In the genomic region with DNA sequence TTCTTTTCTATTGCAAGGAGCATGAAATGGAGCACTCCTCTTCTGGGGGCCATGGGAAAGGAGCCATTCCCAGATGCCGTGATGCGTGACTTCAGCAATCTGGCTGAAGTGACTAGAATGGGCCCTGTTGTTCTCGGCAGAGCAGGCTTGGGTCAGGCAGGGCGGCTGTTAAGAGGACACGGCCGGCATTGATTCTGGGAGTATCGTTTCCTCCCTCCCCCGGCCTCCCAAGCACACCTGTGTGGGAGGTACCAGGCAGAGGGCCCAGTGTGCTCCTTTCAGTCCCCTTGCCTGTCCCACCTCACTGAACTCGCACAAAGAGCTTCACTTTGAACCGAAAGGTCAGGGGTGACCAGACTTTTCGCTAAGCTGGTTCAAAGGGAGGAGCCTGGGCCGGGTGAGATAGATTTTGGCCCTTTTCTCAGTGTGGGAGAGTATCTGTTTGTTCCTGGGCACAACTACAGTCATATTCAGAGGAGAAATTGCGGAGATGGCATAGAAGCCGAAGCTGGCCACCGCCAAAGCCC, we compare ENCODE assay signal across 24 cellular contexts.
"Had no signal": no experiment of that assay in that cellular context is flagged by ENCODE, and none has a peak within 500 bp of the region (broad histone marks: within the 10 kb centered on the region; RNA-seq: fewer than 3 reads in every experiment).

No MANE protein-coding gene starts in this region.

- H3K27ac ChIP-seq: Peyer's patch had no signal

- H3K4me3 ChIP-seq: MG63, Peyer's patch had no signal

- H3K9me3 ChIP-seq: MG63, Peyer's patch had no signal

- H3K27me3 ChIP-seq: MG63, Peyer's patch had no signal

- DNase-seq: activated CD4-positive, alpha-beta T cell treated with anti-CD3 and anti-CD28 coated beads for 48 hours; activated CD4-positive, alpha-beta T cell treated with anti-CD3 and anti-CD28 coated beads, Interleukin-2, amount 50 U/mL, for 4 hours; activated CD4-positive, CD25-positive, alpha-beta regulatory T cell treated with anti-CD3 and anti-CD28 coated beads, Interleukin-2, amount 50 U/mL, for 72 hours; activated CD8-positive, alpha-beta memory T cell treated with anti-CD3 and anti-CD28 coated beads, Interleukin-2, amount 10 ng/mL, durations not matched to agents 7 days and 5 days; activated effector memory CD4-positive, alpha-beta T cell treated with Interleukin-2 at 50 U/mL for 16 hours; activated naive CD4-positive, alpha-beta T cell; activated T-cell treated with anti-CD3 and anti-CD28 coated beads, Interleukin-2, amount 50 U/mL, for 24 hours; aorta; MG63; NCI-H1105; NCI-H1436; NCI-H1694 treated with DMSO at 0.1 percent for 48 hours; NCI-H2029 treated with DMSO at 0.1 percent for 48 hours; NCI-H345; NCI-H510A; NCI-H526 treated with DMSO at 0.1 percent for 48 hours; Peyer's patch; SHP77; T-helper 17 cell; T-helper 9 cell had no signal

- ATAC-seq: activated CD8-positive, alpha-beta memory T cell treated with anti-CD3 and anti-CD28 coated beads, Interleukin-2, amount 10 ng/mL, durations not matched to agents 7 days and 5 days; T-helper 17 cell; WTC11 had no signal

- H3K4me1 Mint-ChIP-seq: activated CD8-positive, alpha-beta memory T cell treated with anti-CD3 and anti-CD28 coated beads, Interleukin-2, amount 10 ng/mL, durations not matched to agents 7 days and 5 days; activated naive CD4-positive, alpha-beta T cell treated with anti-CD3 and anti-CD28 coated beads, Interleukin-2, amount 50 U/mL, for 24 hours; T-helper 17 cell had no signal

- H3K4me3 Mint-ChIP-seq: activated CD8-positive, alpha-beta memory T cell treated with anti-CD3 and anti-CD28 coated beads, Interleukin-2, amount 10 ng/mL, durations not matched to agents 7 days and 5 days; activated naive CD4-positive, alpha-beta T cell treated with anti-CD3 and anti-CD28 coated beads, Interleukin-2, amount 50 U/mL, for 24 hours; activated T-cell treated with anti-CD3 and anti-CD28 coated beads, Interleukin-2, amount 50 U/mL, for 24 hours; activated T-helper 1 cell treated with anti-CD3 and anti-CD28 coated beads, Interleukin-12 subunit alpha, Interleukin-12 subunit beta, Interleukin-2, Interleukin-4 antibody, amounts not matched to agents 30 ng/mL and 10 ng/mL and 1 ng/mL, durations not matched to agents 14 hours and 24 hours and 36 hours; T-helper 17 cell; WTC11 had no signal

- H3K36me3 ChIP-seq: MG63, Peyer's patch had no signal

- H3K9me3 Mint-ChIP-seq: activated naive CD4-positive, alpha-beta T cell treated with anti-CD3 and anti-CD28 coated beads, Interleukin-2, amount 50 U/mL, for 24 hours; activated T-cell treated with anti-CD3 and anti-CD28 coated beads, Interleukin-2, amount 50 U/mL, for 24 hours; activated T-helper 1 cell treated with anti-CD3 and anti-CD28 coated beads, Interleukin-12 subunit alpha, Interleukin-12 subunit beta, Interleukin-2, Interleukin-4 antibody, amounts not matched to agents 30 ng/mL and 10 ng/mL and 1 ng/mL, durations not matched to agents 14 hours and 24 hours and 36 hours; WTC11 had no signal

- H3K4me1 ChIP-seq: Peyer's patch had no signal

- H3K27me3 Mint-ChIP-seq: activated CD8-positive, alpha-beta memory T cell treated with anti-CD3 and anti-CD28 coated beads, Interleukin-2, amount 10 ng/mL, durations not matched to agents 7 days and 5 days had no signal

- H3K36me3 Mint-ChIP-seq: activated CD8-positive, alpha-beta memory T cell treated with anti-CD3 and anti-CD28 coated beads, Interleukin-2, amount 10 ng/mL, durations not matched to agents 7 days and 5 days; activated naive CD4-positive, alpha-beta T cell treated with anti-CD3 and anti-CD28 coated beads, Interleukin-2, amount 50 U/mL, for 24 hours; WTC11 had no signal

- FAIRE-seq: bronchial epithelial cell had no signal

- H3K27ac Mint-ChIP-seq: activated CD8-positive, alpha-beta memory T cell treated with anti-CD3 and anti-CD28 coated beads, Interleukin-2, amount 10 ng/mL, durations not matched to agents 7 days and 5 days; activated naive CD4-positive, alpha-beta T cell treated with anti-CD3 and anti-CD28 coated beads, Interleukin-2, amount 50 U/mL, for 24 hours; activated T-cell treated with anti-CD3 and anti-CD28 coated beads, Interleukin-2, amount 50 U/mL, for 24 hours; activated T-helper 1 cell treated with anti-CD3 and anti-CD28 coated beads, Interleukin-12 subunit alpha, Interleukin-12 subunit beta, Interleukin-2, Interleukin-4 antibody, amounts not matched to agents 30 ng/mL and 10 ng/mL and 1 ng/mL, durations not matched to agents 14 hours and 24 hours and 36 hours; T-helper 17 cell; WTC11 had no signal
